ENCODE assay signal across 8 cellular contexts in the genomic region with DNA sequence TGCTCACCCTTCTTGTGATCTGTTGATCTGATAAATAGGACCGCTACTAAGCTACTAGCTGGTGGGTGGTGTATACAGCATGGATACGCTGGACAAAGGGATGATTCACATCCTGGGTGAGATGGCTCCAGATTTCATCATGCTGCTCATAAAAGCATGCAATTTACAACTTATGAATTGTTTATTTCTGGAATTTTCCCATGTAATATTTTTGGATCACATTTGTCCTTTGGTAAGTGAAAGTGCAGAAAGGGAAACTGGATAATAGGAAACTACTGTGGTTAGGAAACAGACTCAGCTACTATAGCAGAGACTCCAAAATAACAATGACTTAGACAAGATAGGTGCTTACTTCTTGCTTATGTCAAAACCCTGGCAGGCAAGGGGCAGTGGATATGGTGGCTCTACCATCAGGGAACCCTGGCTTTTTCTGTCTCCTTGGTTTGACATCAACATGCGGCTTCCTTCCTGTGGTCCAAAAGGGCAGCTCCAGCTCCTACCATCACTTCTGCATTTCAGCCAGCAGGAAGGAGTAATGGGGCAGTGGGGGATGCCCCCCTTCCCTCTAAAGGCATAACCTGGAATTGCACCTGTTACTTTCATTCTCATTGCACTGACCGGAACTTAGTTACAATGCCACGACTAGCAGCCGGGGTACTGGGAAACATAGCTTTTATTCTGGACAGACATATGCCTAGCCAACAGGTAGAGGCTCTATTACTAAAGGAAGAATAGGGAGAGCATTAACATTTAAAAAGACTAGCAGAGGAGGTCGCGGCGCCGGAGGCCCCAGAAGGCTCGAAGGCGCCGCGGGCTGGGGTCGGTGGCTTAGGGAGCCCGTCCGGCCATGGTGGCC. TPM values are rescaled to one million over a fixed set of nuclear protein-coding genes. Genes with fewer than 3 reads are reported as not detected.
DNase-seq lines count a peak whose midpoint lies in the region; TF ChIP-seq lines count a peak whose summit lies in the region.

No MANE protein-coding gene starts in this region.

- TF ChIP-seq EP300 in ovary (IDR thresholded peaks at IDR 0.05), result no peak

- H3K4me1 ChIP-seq in ovary (ENCODE audit: insufficient read depth), result no peaks in the 10 kb centered on the region

- TF ChIP-seq POLR2A in ovary (IDR thresholded peaks at IDR 0.05), result no peak

- intact Hi-C loops in dorsolateral prefrontal cortex (cut with DNase I), result no loop called here
- intact Hi-C loops in ovary (cut with DNase I), result loop anchor here in 2 of 4 donors (10.0 kb wide), 1 partner anchor 116 kb away; no protein-coding TSS in a partner anchor

- WGBS in ovary, 3 donors, result 79 to 82% (median 82%) methylated on average over 14 to 17 of the region's 17 CpGs

- H3K27ac ChIP-seq in dorsolateral prefrontal cortex (peak overlapping the region in 51 of 59 donors; percentile 0 to 84 (median 54)), ovary (no peak overlapping the region)

- no peaks in the 10 kb centered on the region for H3K27me3 ChIP-seq in dorsolateral prefrontal cortex
- H3K27me3 ChIP-seq in ovary, result no peaks in the 10 kb centered on the region

- no peaks in the 10 kb centered on the region for H3K9me3 ChIP-seq in ovary

- TF ChIP-seq CTCF in dorsolateral prefrontal cortex (IDR thresholded peaks at IDR 0.05 in 54 of 56, conservative IDR thresholded peaks at IDR 0.05 in 2 of 56; ENCODE audit: low read depth in 1 of 56, partially characterized antibody in 56 of 56) (peak in 1 of 56 donors; percentile 11), ovary (IDR thresholded peaks at IDR 0.05) (no peak)

- no peaks in the 10 kb centered on the region for H3K36me3 ChIP-seq in ovary

- DNase-seq in GM04503 (ENCODE audit: low read depth) (peak; percentile 90), NOMO-1 treated with DMSO at 0.1 percent for 48 hours (lab: John Stamatoyannopoulos, UW; ENCODE audit: unreplicated experiment) (peak; percentile 58), dorsolateral prefrontal cortex (no peak), renal cortical epithelial cell (ENCODE audit: low read depth) (peak; percentile 87), ovary (no peak), 8988T (no peak), NCI-H1417 (lab: John Stamatoyannopoulos, UW) (no peak)
- DNase-seq in stimulated activated CD4-positive, alpha-beta T cell treated with anti-CD3 and anti-CD28 coated beads, Interleukin-15, amount 100 ng/mL, for 24 hours, result no peak

- H3K4me3 ChIP-seq in dorsolateral prefrontal cortex (peak overlapping the region in 1 of 59 donors; percentile 15), ovary (no peak overlapping the region)

RNA-seq across cellular contexts. Expression of a gene that starts 13.8 kb away (rescaled TPM):
- total RNA-seq in dorsolateral prefrontal cortex (100 to 1,000 TPM in 6 of 120 experiments, 10 to 100 TPM in 114; 59.4 to 114 (median 81.1) TPM), renal cortical epithelial cell (196 and 272 TPM in 2 replicates), ovary (100 to 1,000 TPM in 5 of 7 donors, 10 to 100 TPM in 2; 92.2 to 135 (median 115) TPM)
- 100 to 1,000 TPM in 1 of 2 donors, 10 to 100 TPM in 1; 52.9 to 150 TPM for polyA plus RNA-seq in ovary

RNA-seq across cellular contexts. Expression of a gene that starts 30.5 kb away (rescaled TPM):
- total RNA-seq in dorsolateral prefrontal cortex, result 10 to 100 TPM; 22.5 to 68.9 (median 42.9) TPM
- 3.5 and 5.1 TPM in 2 replicates for total RNA-seq in renal cortical epithelial cell
- total RNA-seq in ovary, result 10 to 100 TPM in 3 of 7 donors, 1 to 10 TPM in 4; 7.6 to 15.7 (median 9.5) TPM
- 1 to 10 TPM; 4.1 to 9.4 TPM for polyA plus RNA-seq in ovary

Comparison
In these comparisons a context has a peak if more than half of its experiments do, and no peak if none do; other contexts are left out.
1. DNase-seq: peak in GM04503 (single experiment), NOMO-1 treated with DMSO at 0.1 percent for 48 hours (single experiment) and renal cortical epithelial cell (single experiment); none in dorsolateral prefrontal cortex (0 of 10), ovary (0 of 5), 8988T (single experiment), NCI-H1417 (0 of 3) and stimulated activated CD4-positive, alpha-beta T cell treated with anti-CD3 and anti-CD28 coated beads, Interleukin-15, amount 100 ng/mL, for 24 hours (single experiment).
2. H3K27ac ChIP-seq: peak in dorsolateral prefrontal cortex (51 of 59); none in ovary (0 of 2).